Comparison of ENCODE assay signal across 8 cellular contexts in genomic region chr10:78033623-78034470, GRCh38. TPM values are rescaled to one million over a fixed set of nuclear protein-coding genes. Genes with fewer than 3 reads are reported as not detected.
DNase-seq lines count a peak whose midpoint lies in the region; ATAC-seq and TF ChIP-seq lines count a peak whose summit lies in the region.

Gene RPS24 (plus strand): TSS chr10:78033863. CDS start chr10:78033902, 39 bp downstream.

- H3K4me3 Mint-ChIP-seq in IgD-negative memory B cell, result peak within 1 kb of the TSS; percentile 91 to 99 (median 92)

- peak; percentile 81 for ATAC-seq in GM21529 (IDR thresholded peaks at IDR 0.05; ENCODE audit: unreplicated experiment)

- peaks cover 39% of the 10 kb centered on the region for H3K4me1 ChIP-seq in mononuclear cell (ENCODE audit: insufficient read depth, low read length)

- H3K9me3 ChIP-seq in mononuclear cell (ENCODE audit: low read depth, low read length), result no peaks in the 10 kb centered on the region

- no peaks in the 10 kb centered on the region for H3K36me3 Mint-ChIP-seq in IgD-negative memory B cell

- DNase-seq in DMS 273 treated with DMSO at 0.1 percent for 48 hours (lab: John Stamatoyannopoulos, UW) (peak; percentile 93), OCI-M2 (lab: John Stamatoyannopoulos, UW; ENCODE audit: unreplicated experiment) (peak; percentile 66), activated T-cell treated with anti-CD3 and anti-CD28 coated beads for 4 hours (peak; percentile 93), epithelial cell of esophagus (ENCODE audit: low read depth) (peak; percentile 99)
- peak; percentile 73 to 87 for DNase-seq in stimulated activated CD8-positive, alpha-beta memory T cell treated with anti-CD3 and anti-CD28 coated beads, Interleukin-4, amount 100 ng/mL, for 1 hour (ENCODE audit: low read depth in 2 of 2, low spot score in 1 of 2)

- H3K27me3 Mint-ChIP-seq in IgD-negative memory B cell, result peaks cover 4% of the 10 kb centered on the region

- peak within 1 kb of the TSS; percentile 83 to 91 (median 90) for H3K27ac Mint-ChIP-seq in IgD-negative memory B cell

- H3K4me1 Mint-ChIP-seq in IgD-negative memory B cell, result peaks cover 38 to 51% (median 48%) of the 10 kb centered on the region in 3 donors

- no peaks in the 10 kb centered on the region for H3K9me3 Mint-ChIP-seq in IgD-negative memory B cell

- no peak for TF ChIP-seq CTCF in epithelial cell of esophagus (IDR thresholded peaks at IDR 0.05; ENCODE audit: insufficient read depth, low read depth, low read length, missing control alignments)

- H3K4me3 ChIP-seq in epithelial cell of esophagus (ENCODE audit: low read length) (peak within 1 kb of the TSS; percentile 87), mononuclear cell (ENCODE audit: low read length) (peak within 1 kb of the TSS; percentile 89)

- no peaks in the 10 kb centered on the region for H3K27me3 ChIP-seq in mononuclear cell (ENCODE audit: insufficient read depth, low read length)

RNA-seq across cellular contexts. Expression of gene RPS24, which starts in this region (rescaled TPM):
- 1,078 TPM for polyA plus RNA-seq in IgD-negative memory B cell
- 4,532 TPM for total RNA-seq in mononuclear cell

Comparison
In these comparisons a context has a peak if more than half of its experiments do, and no peak if none do; other contexts are left out.
1. Peak in every context shown above with its lines: DNase-seq, ATAC-seq and H3K4me3 ChIP-seq.